Comparison of ENCODE assay signal across 9 cellular contexts in genomic region chr4:54099287-54099958, GRCh38. TPM values are rescaled to one million over a fixed set of nuclear protein-coding genes. Genes with fewer than 3 reads are reported as not detected.
DNase-seq lines count a peak whose midpoint lies in the region; ATAC-seq and TF ChIP-seq lines count a peak whose summit lies in the region.
"Had no signal": no experiment of that assay in that cellular context is flagged by ENCODE, and none has a peak within 500 bp of the region (broad histone marks: within the 10 kb centered on the region; RNA-seq: fewer than 3 reads in every experiment).

No MANE protein-coding gene starts in this region.

- no peak overlapping the region for H3K27ac Mint-ChIP-seq in activated T-cell treated with anti-CD3 and anti-CD28 coated beads, Interleukin-2, amount 50 U/mL, for 24 hours
- H3K27ac Mint-ChIP-seq in activated CD8-positive, alpha-beta T cell treated with anti-CD3 and anti-CD28 coated beads for 36 hours = no peak overlapping the region

- in situ Hi-C loops in brain microvascular endothelial cell (cut with HindIII; ENCODE audit: low pct_ligation_motif_present, low sequenced_read_pairs) = no loop called here

- peaks cover 52% of the 10 kb centered on the region for H3K4me1 Mint-ChIP-seq in activated T-cell treated with anti-CD3 and anti-CD28 coated beads, Interleukin-2, amount 50 U/mL, for 24 hours (ENCODE audit: low read depth)
- peaks cover 52% of the 10 kb centered on the region for H3K4me1 Mint-ChIP-seq in activated CD8-positive, alpha-beta T cell treated with anti-CD3 and anti-CD28 coated beads for 36 hours (ENCODE audit: low read depth)

- no peaks in the 10 kb centered on the region for H3K27me3 ChIP-seq in thoracic aorta (replicated peaks; ENCODE audit: insufficient read depth)
- H3K27me3 ChIP-seq in brain microvascular endothelial cell (replicated peaks) = peaks cover 76% of the 10 kb centered on the region

- H3K4me3 Mint-ChIP-seq in activated T-cell treated with anti-CD3 and anti-CD28 coated beads, Interleukin-2, amount 50 U/mL, for 24 hours = peak overlapping the region; percentile 58
- peak overlapping the region; percentile 42 for H3K4me3 Mint-ChIP-seq in activated CD8-positive, alpha-beta T cell treated with anti-CD3 and anti-CD28 coated beads for 36 hours

- no peaks in the 10 kb centered on the region for H3K9me3 ChIP-seq in iPS-18c (ENCODE audit: control insufficient read depth, insufficient read depth, low read length)
- no peaks in the 10 kb centered on the region for H3K9me3 ChIP-seq in thoracic aorta
- H3K9me3 ChIP-seq: neutrophil had no signal

- H3K4me3 ChIP-seq in iPS-18c (ENCODE audit: insufficient read depth, low read depth, low read length) (peak overlapping the region; percentile 38), thoracic aorta (peak overlapping the region; percentile 71), brain microvascular endothelial cell (ENCODE audit: low read depth, low read length) (no peak overlapping the region)

- H3K36me3 Mint-ChIP-seq in activated T-cell treated with anti-CD3 and anti-CD28 coated beads, Interleukin-2, amount 50 U/mL, for 24 hours (ENCODE audit: low read depth) = no peaks in the 10 kb centered on the region
- H3K36me3 Mint-ChIP-seq in activated CD8-positive, alpha-beta T cell treated with anti-CD3 and anti-CD28 coated beads for 36 hours (ENCODE audit: low read depth) = no peaks in the 10 kb centered on the region

- POLR2A ChIA-PET in activated CD8-positive, alpha-beta T cell treated with anti-CD3 and anti-CD28 coated beads for 36 hours (lab: Charles Lee) = no interaction called here

- CTCF ChIA-PET in activated CD8-positive, alpha-beta T cell treated with anti-CD3 and anti-CD28 coated beads for 36 hours (lab: Charles Lee) = interaction anchor here (1.5 to 4.4 kb wide), 2 partner anchors 9 to 133 kb away, joined by 5 to 27 read pairs; no protein-coding TSS in a partner anchor

- H3K27ac ChIP-seq in thoracic aorta = no peak overlapping the region
- no peak overlapping the region for H3K27ac ChIP-seq in brain microvascular endothelial cell
- H3K27ac ChIP-seq: neutrophil had no signal

- peak; percentile 17 for ATAC-seq in activated CD8-positive, alpha-beta T cell treated with anti-CD3 and anti-CD28 coated beads for 36 hours
- no peak for ATAC-seq in thoracic aorta (ENCODE audit: insufficient number of reproducible peaks, low FRiP score, low read depth)
- no peak for ATAC-seq in GM19463 (IDR thresholded peaks at IDR 0.05; ENCODE audit: unreplicated experiment)

- peaks cover 22 to 42% of the 10 kb centered on the region in 2 donors for H3K4me1 ChIP-seq in thoracic aorta (ENCODE audit: control insufficient read depth in 1 of 2, low read depth in 2 of 2)

- H3K36me3 ChIP-seq in thoracic aorta (no peaks in the 10 kb centered on the region), brain microvascular endothelial cell (replicated peaks) (no peaks in the 10 kb centered on the region)
- H3K36me3 ChIP-seq: neutrophil had no signal

- peaks cover 97% of the 10 kb centered on the region for H3K27me3 Mint-ChIP-seq in activated T-cell treated with anti-CD3 and anti-CD28 coated beads, Interleukin-2, amount 50 U/mL, for 24 hours
- H3K27me3 Mint-ChIP-seq in activated CD8-positive, alpha-beta T cell treated with anti-CD3 and anti-CD28 coated beads for 36 hours = peaks cover 89% of the 10 kb centered on the region

- intact Hi-C loops in activated CD8-positive, alpha-beta T cell treated with anti-CD3 and anti-CD28 coated beads for 36 hours (cut with micrococcal nuclease) = loop anchor here (5.0 kb wide), 2 partner anchors 37 to 167 kb away; partner anchors contain the start of gene CHIC2

- DNase-seq in activated T-cell treated with anti-CD3 and anti-CD28 coated beads, Interleukin-2, amount 50 U/mL, for 24 hours = no peak
- DNase-seq in activated T-cell treated with anti-CD3 and anti-CD28 coated beads, Interleukin-2, amount 50 U/mL, for 48 hours = no peak
- DNase-seq in activated CD8-positive, alpha-beta T cell treated with anti-CD3 and anti-CD28 coated beads for 36 hours = no peak
- no peak for DNase-seq in thoracic aorta (ENCODE audit: low spot score)
- DNase-seq in RKO (ENCODE audit: low spot score) = no peak
- DNase-seq in brain microvascular endothelial cell = no peak

- no peaks in the 10 kb centered on the region for H3K9me3 Mint-ChIP-seq in activated T-cell treated with anti-CD3 and anti-CD28 coated beads, Interleukin-2, amount 50 U/mL, for 24 hours
- H3K9me3 Mint-ChIP-seq in activated CD8-positive, alpha-beta T cell treated with anti-CD3 and anti-CD28 coated beads for 36 hours = no peaks in the 10 kb centered on the region

- TF ChIP-seq CTCF in activated CD8-positive, alpha-beta T cell treated with anti-CD3 and anti-CD28 coated beads for 36 hours (IDR thresholded peaks at IDR 0.05) = no peak
- TF ChIP-seq CTCF in thoracic aorta (IDR thresholded peaks at IDR 0.05) = no peak
- TF ChIP-seq CTCF in brain microvascular endothelial cell (IDR thresholded peaks at IDR 0.05; ENCODE audit: low read depth, low read length, missing control alignments) = no peak

RNA-seq across cellular contexts. Expression of gene GSX2, which starts 0.5 kb away (rescaled TPM):
- total RNA-seq in activated CD8-positive, alpha-beta T cell treated with anti-CD3 and anti-CD28 coated beads for 36 hours = not detected
- total RNA-seq in thoracic aorta = not detected

RNA-seq across cellular contexts. Expression of gene CHIC2, which starts 35.0 kb away (rescaled TPM):
- 10 to 100 TPM; 16.8 to 17.5 TPM for total RNA-seq in activated CD8-positive, alpha-beta T cell treated with anti-CD3 and anti-CD28 coated beads for 36 hours
- total RNA-seq in thoracic aorta = 10 to 100 TPM; 52.8 to 75.0 TPM
